ENCODE assay signal across 12 cellular contexts in genomic region chr1:20366076-20366765, GRCh38.
DNase-seq lines count a peak whose midpoint lies in the region; ATAC-seq and TF ChIP-seq lines count a peak whose summit lies in the region.
"Had no signal": no experiment of that assay in that cellular context is flagged by ENCODE, and none has a peak within 500 bp of the region (broad histone marks: within the 10 kb centered on the region; RNA-seq: fewer than 3 reads in every experiment).

No MANE protein-coding gene starts in this region.

- no peaks in the 10 kb centered on the region for H3K79me2 ChIP-seq in fibroblast of lung (ENCODE audit: control insufficient read depth, insufficient read depth, low read length)

- H3K27me3 Mint-ChIP-seq in natural killer cell treated with Interleukin-12 subunit alpha and Interleukin-12 subunit beta and Interleukin-15 and Interleukin-18, amount 100 ng/mL, for 72 hours, result peaks cover 34 to 40% of the 10 kb centered on the region in 2 donors
- peaks cover 36 to 53% of the 10 kb centered on the region in 2 donors for H3K27me3 Mint-ChIP-seq in natural killer cell (ENCODE audit: low read depth in 2 of 2)
- peaks cover 99% of the 10 kb centered on the region for H3K27me3 Mint-ChIP-seq in nephron progenitor cell (ENCODE audit: low read depth, poor library complexity)

- H3K9me3 ChIP-seq in fibroblast of lung (ENCODE audit: control insufficient read depth, insufficient read depth, low read depth, low read length) (no peaks in the 10 kb centered on the region), uterus (no peaks in the 10 kb centered on the region)
- H3K9me3 ChIP-seq: BE2C had no signal

- H3K27ac ChIP-seq in fibroblast of lung (ENCODE audit: insufficient read depth, low read length), result no peak overlapping the region
- H3K27ac ChIP-seq in uterus, result no peak overlapping the region
- H3K27ac ChIP-seq: brain microvascular endothelial cell, skin epidermis had no signal

- H3K4me1 Mint-ChIP-seq in natural killer cell treated with Interleukin-12 subunit alpha and Interleukin-12 subunit beta and Interleukin-15 and Interleukin-18, amount 100 ng/mL, for 72 hours (ENCODE audit: low read depth in 2 of 2), result no peaks in the 10 kb centered on the region
- H3K4me1 Mint-ChIP-seq in natural killer cell (peaks cover 0 to 4% of the 10 kb centered on the region in 2 donors), nephron progenitor cell (peaks cover 11% of the 10 kb centered on the region)

- no peaks in the 10 kb centered on the region for H4K20me1 ChIP-seq in fibroblast of lung (ENCODE audit: control insufficient read depth, extremely low read depth, insufficient read depth, low read length)

- peak; percentile 18 for DNase-seq in natural killer cell treated with Interleukin-12 subunit alpha and Interleukin-12 subunit beta and Interleukin-15 and Interleukin-18, amount 100 ng/mL, for 72 hours (ENCODE audit: low spot score)
- DNase-seq in natural killer cell (no peak), fibroblast of lung (ENCODE audit: low read depth in 2 of 2) (peak; percentile 45 to 62), nephron progenitor cell (peak; percentile 38), uterus (no peak), OCI-M2 (lab: John Stamatoyannopoulos, UW; ENCODE audit: unreplicated experiment) (no peak)
- DNase-seq: stimulated activated naive CD4-positive, alpha-beta T cell had no signal

- ATAC-seq in natural killer cell treated with Interleukin-12 subunit alpha and Interleukin-12 subunit beta and Interleukin-15 and Interleukin-18, amount 100 ng/mL, for 72 hours, result no peak
- no peak for ATAC-seq in natural killer cell
- no peak for ATAC-seq in HG03159 (IDR thresholded peaks at IDR 0.05; ENCODE audit: unreplicated experiment)
- no peak for ATAC-seq in GM18873 (IDR thresholded peaks at IDR 0.05; ENCODE audit: low FRiP score, unreplicated experiment)

- H3K36me3 Mint-ChIP-seq in natural killer cell treated with Interleukin-12 subunit alpha and Interleukin-12 subunit beta and Interleukin-15 and Interleukin-18, amount 100 ng/mL, for 72 hours, result no peaks in the 10 kb centered on the region
- H3K36me3 Mint-ChIP-seq in natural killer cell, result no peaks in the 10 kb centered on the region
- H3K36me3 Mint-ChIP-seq in nephron progenitor cell (ENCODE audit: low read depth), result no peaks in the 10 kb centered on the region

- no peaks in the 10 kb centered on the region for H3K9me3 Mint-ChIP-seq in natural killer cell treated with Interleukin-12 subunit alpha and Interleukin-12 subunit beta and Interleukin-15 and Interleukin-18, amount 100 ng/mL, for 72 hours
- H3K9me3 Mint-ChIP-seq in natural killer cell, result no peaks in the 10 kb centered on the region
- H3K9me3 Mint-ChIP-seq in nephron progenitor cell, result no peaks in the 10 kb centered on the region

- H3K36me3 ChIP-seq in fibroblast of lung (ENCODE audit: control insufficient read depth, insufficient read depth, low read length) (no peaks in the 10 kb centered on the region), uterus (no peaks in the 10 kb centered on the region)
- H3K36me3 ChIP-seq: BE2C, brain microvascular endothelial cell had no signal

- intact Hi-C loops in natural killer cell (cut with micrococcal nuclease), result no loop called here
- intact Hi-C loops in uterus (cut with DNase I; ENCODE audit: low total_unique reads), result no loop called here

- no peak overlapping the region for H3K4me3 Mint-ChIP-seq in natural killer cell treated with Interleukin-12 subunit alpha and Interleukin-12 subunit beta and Interleukin-15 and Interleukin-18, amount 100 ng/mL, for 72 hours
- H3K4me3 Mint-ChIP-seq in natural killer cell (no peak overlapping the region), nephron progenitor cell (peak overlapping the region; percentile 74)

- TF ChIP-seq POLR2A in uterus (IDR thresholded peaks at IDR 0.05), result no peak

- no peak overlapping the region for H3K27ac Mint-ChIP-seq in natural killer cell treated with Interleukin-12 subunit alpha and Interleukin-12 subunit beta and Interleukin-15 and Interleukin-18, amount 100 ng/mL, for 72 hours
- H3K27ac Mint-ChIP-seq in natural killer cell (no peak overlapping the region), nephron progenitor cell (no peak overlapping the region)

- H3K4me3 ChIP-seq in fibroblast of lung (replicated peaks in 1 of 4; ENCODE audit: control extremely low read depth in 1 of 4, insufficient read depth in 1 of 4, low read depth in 3 of 4, low read length in 4 of 4) (peak overlapping the region in 3 of 4 experiments; percentile 13 to 45 (median 34)), uterus (no peak overlapping the region)

- TF ChIP-seq CTCF in natural killer cell (IDR thresholded peaks at IDR 0.05) (no peak), fibroblast of lung (conservative IDR thresholded peaks at IDR 0.05 in 1 of 2, IDR thresholded peaks at IDR 0.05 in 1 of 2; ENCODE audit: low read depth in 1 of 2, low read length in 2 of 2) (no peak), nephron progenitor cell (IDR thresholded peaks at IDR 0.05) (no peak), uterus (IDR thresholded peaks at IDR 0.05) (no peak)

- H3K4me1 ChIP-seq in fibroblast of lung (ENCODE audit: control insufficient read depth, extremely low read depth, insufficient read depth, low read length) (no peaks in the 10 kb centered on the region), uterus (peaks cover 0 to 10% of the 10 kb centered on the region in 2 donors)

- H2AFZ ChIP-seq in fibroblast of lung (ENCODE audit: low read length), result no peak overlapping the region

- H3K9ac ChIP-seq in fibroblast of lung (ENCODE audit: insufficient read depth, low read length), result no peak overlapping the region

- H3K27me3 ChIP-seq in fibroblast of lung (ENCODE audit: control insufficient read depth, insufficient read depth, low read length), result peaks cover 45% of the 10 kb centered on the region
- peaks cover 0 to 9% of the 10 kb centered on the region in 2 donors for H3K27me3 ChIP-seq in uterus

- peak overlapping the region; percentile 67 for H3K4me2 ChIP-seq in fibroblast of lung (ENCODE audit: extremely low read depth, insufficient read depth, low read length)

Comparison
In these comparisons a context has a peak if more than half of its experiments do, and no peak if none do; other contexts are left out.
1. DNase-seq: peak in natural killer cell treated with Interleukin-12 subunit alpha and Interleukin-12 subunit beta and Interleukin-15 and Interleukin-18, amount 100 ng/mL, for 72 hours (single experiment), fibroblast of lung (2 of 2) and nephron progenitor cell (single experiment); none in natural killer cell (single experiment), uterus (0 of 2) and OCI-M2 (single experiment).
2. H3K4me3 ChIP-seq: peak in fibroblast of lung (3 of 4); none in uterus (0 of 2).